ENCODE assay signal across 24 cellular contexts in the genomic region with DNA sequence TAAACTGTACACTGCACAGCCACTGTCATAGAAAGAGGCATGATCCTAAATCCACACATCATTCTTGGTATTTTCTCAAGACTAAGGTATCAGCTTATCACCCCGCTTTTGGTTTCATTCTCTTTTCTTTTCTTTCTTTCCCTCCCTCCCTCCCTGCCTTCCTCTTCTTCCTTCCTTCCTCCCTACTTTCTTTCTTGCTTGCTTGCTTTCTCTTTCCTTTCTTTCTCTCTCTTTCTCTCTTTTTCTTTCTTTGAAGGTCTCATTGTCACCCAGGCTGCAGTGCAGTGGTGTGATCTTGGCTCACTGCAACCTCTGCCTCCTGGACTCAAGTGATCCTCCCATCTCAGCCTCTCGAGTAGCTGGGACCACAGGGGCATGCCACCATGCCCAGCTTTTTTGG.
"Had no signal": no experiment of that assay in that cellular context is flagged by ENCODE, and none has a peak within 500 bp of the region (broad histone marks: within the 10 kb centered on the region; RNA-seq: fewer than 3 reads in every experiment).

No MANE protein-coding gene starts in this region.

- H3K4me1 ChIP-seq: SJCRH30 had no signal

- H3K9me3 ChIP-seq: adrenal gland, SJCRH30 had no signal

- H3K27me3 ChIP-seq: adrenal gland had no signal

- FAIRE-seq: bronchial epithelial cell had no signal

- ATAC-seq: activated CD8-positive, alpha-beta T cell treated with anti-CD3 and anti-CD28 coated beads for 36 hours; activated naive CD4-positive, alpha-beta T cell treated with anti-CD3 and anti-CD28 coated beads, Interleukin-2, amount 50 U/mL, for 72 hours; activated T-cell treated with anti-CD3 and anti-CD28 coated beads, Interleukin-2, amount 50 U/mL, for 4 hours; Panc1 had no signal

- DNase-seq: activated CD4-positive, alpha-beta T cell treated with anti-CD3 and anti-CD28 coated beads, Interleukin-2, amount 10 ng/mL, durations not matched to agents 24 days and 14 days; activated CD4-positive, alpha-beta T cell treated with anti-CD3 and anti-CD28 coated beads, Interleukin-2, amount 50 U/mL, for 4 hours; activated CD8-positive, alpha-beta T cell treated with anti-CD3 and anti-CD28 coated beads for 36 hours; activated gamma-delta T cell treated with Interleukin-2 at 50 U/mL for 16 hours; activated naive CD4-positive, alpha-beta T cell treated with anti-CD3 and anti-CD28 coated beads for 36 hours; activated T-cell treated with anti-CD3 and anti-CD28 coated beads for 4 hours; activated T-cell treated with anti-CD3 and anti-CD28 coated beads, Interleukin-2, amount 50 U/mL, for 4 hours; adrenal gland; central memory CD4-positive, alpha-beta T cell; Karpas-422; NCI-H1105 treated with DMSO at 0.1 percent for 48 hours; NCI-H1436; NCI-H1694; NCI-H1930; NCI-H2081 treated with DMSO at 0.1 percent for 48 hours; NCI-H345; NCI-H524 treated with DMSO at 0.1 percent for 48 hours; SHP77; SJCRH30; T1000 had no signal

- H3K4me3 ChIP-seq: adrenal gland, SJCRH30, SK-N-MC had no signal

- H3K36me3 ChIP-seq: adrenal gland, SJCRH30 had no signal

- H3K27ac ChIP-seq: adrenal gland, SJCRH30, SK-N-MC had no signal
